ENCODE assay signal across 24 cellular contexts in the genomic region with DNA sequence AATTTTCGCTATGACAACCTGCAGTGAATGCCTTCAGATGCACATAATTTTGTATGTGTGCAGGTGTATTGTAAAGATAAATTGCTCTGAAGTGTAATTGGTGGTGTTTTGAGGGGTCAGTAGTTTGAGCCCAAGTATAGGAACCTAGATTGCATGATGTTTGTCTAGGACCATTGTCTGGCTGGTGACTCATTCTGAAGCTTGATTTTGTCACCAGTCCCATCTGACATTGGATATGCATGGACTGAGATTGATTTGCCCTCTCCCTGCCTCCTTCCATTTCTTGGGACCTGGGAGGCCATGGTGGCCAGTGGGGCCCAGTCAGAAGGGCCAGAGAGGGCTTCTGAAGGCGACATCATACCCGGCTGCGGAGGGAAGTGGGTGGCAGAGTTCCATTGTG.
"Had no signal": no experiment of that assay in that cellular context is flagged by ENCODE, and none has a peak within 500 bp of the region (broad histone marks: within the 10 kb centered on the region; RNA-seq: fewer than 3 reads in every experiment).

No MANE protein-coding gene starts in this region.

- H3K9ac ChIP-seq: parathyroid adenoma had no signal

- H2AFZ ChIP-seq: parathyroid adenoma had no signal

- H3K4me2 ChIP-seq: smooth muscle cell had no signal

- H3K4me3 Mint-ChIP-seq: memory B cell; mesothelial cell of epicardium; nephron; stimulated activated effector memory CD8-positive, alpha-beta T cell treated with anti-CD3 and anti-CD28 coated beads, Interleukin-12 subunit alpha, Interleukin-12 subunit beta, amount 100 ng/mL, for 72 hours had no signal

- DNase-seq: cerebellar nuclear complex; dorsolateral prefrontal cortex; effector CD8-positive, alpha-beta T cell; gastrocnemius medialis; heart right ventricle; islet precursor cell; left lung; lower lobe of right lung; psoas muscle; stimulated activated CD4-positive, alpha-beta T cell treated with anti-CD3 and anti-CD28 coated beads, Interleukin-4, amount 100 ng/mL, for 1 hour; stimulated activated CD8-positive, alpha-beta memory T cell treated with anti-CD3 and anti-CD28 coated beads, Interleukin-4, amount 100 ng/mL, for 48 hours; stimulated activated naive CD8-positive, alpha-beta T cell treated with anti-CD3 and anti-CD28 coated beads, Interleukin-15, Interleukin-2, amounts not matched to agents 100 U/mL and 50 U/mL, for 24 hours; thyroid gland had no signal

- H3K4me1 Mint-ChIP-seq: memory B cell; stimulated activated effector memory CD8-positive, alpha-beta T cell treated with anti-CD3 and anti-CD28 coated beads, Interleukin-12 subunit alpha, Interleukin-12 subunit beta, amount 100 ng/mL, for 72 hours had no signal

- ATAC-seq: gastrocnemius medialis; heart right ventricle; left lung; lower lobe of right lung; psoas muscle; stimulated activated effector memory CD8-positive, alpha-beta T cell treated with anti-CD3 and anti-CD28 coated beads, Interleukin-12 subunit alpha, Interleukin-12 subunit beta, amount 100 ng/mL, for 72 hours; stimulated activated naive CD8-positive, alpha-beta T cell treated with anti-CD3 and anti-CD28 coated beads, Interleukin-15, Interleukin-2, amounts not matched to agents 100 U/mL and 50 U/mL, for 24 hours had no signal

- H3K9me3 Mint-ChIP-seq: memory B cell; mesothelial cell of epicardium; nephron; stimulated activated effector memory CD8-positive, alpha-beta T cell treated with anti-CD3 and anti-CD28 coated beads, Interleukin-12 subunit alpha, Interleukin-12 subunit beta, amount 100 ng/mL, for 72 hours had no signal

- H3K27ac ChIP-seq: coronary artery, dorsolateral prefrontal cortex, epithelial cell of prostate, esophagus muscularis mucosa, gastrocnemius medialis, heart right ventricle, left lung, lower lobe of right lung, parathyroid adenoma, psoas muscle, suprapubic skin, thyroid gland had no signal

- H3K27me3 Mint-ChIP-seq: memory B cell had no signal

- H3K79me2 ChIP-seq: parathyroid adenoma had no signal

- H3K27me3 ChIP-seq: dorsolateral prefrontal cortex, esophagus muscularis mucosa, gastrocnemius medialis, heart right ventricle, left lung, suprapubic skin, thyroid gland had no signal

- H3K4me3 ChIP-seq: coronary artery, dorsolateral prefrontal cortex, esophagus muscularis mucosa, gastrocnemius medialis, heart right ventricle, left lung, lower lobe of right lung, psoas muscle, smooth muscle cell, suprapubic skin, thyroid gland had no signal

- FAIRE-seq: endometrium had no signal

- H3K9me3 ChIP-seq: esophagus muscularis mucosa, gastrocnemius medialis, heart right ventricle, left lung, lower lobe of right lung, psoas muscle, suprapubic skin, thyroid gland had no signal

- H3K27ac Mint-ChIP-seq: memory B cell; mesothelial cell of epicardium; stimulated activated effector memory CD8-positive, alpha-beta T cell treated with anti-CD3 and anti-CD28 coated beads, Interleukin-12 subunit alpha, Interleukin-12 subunit beta, amount 100 ng/mL, for 72 hours had no signal

- H3K4me1 ChIP-seq: esophagus muscularis mucosa, gastrocnemius medialis, left lung, lower lobe of right lung, psoas muscle, suprapubic skin, thyroid gland had no signal
